33 cellular contexts compared by ENCODE assay signal in genomic region chr19:36003284-36003683, GRCh38. TPM values are rescaled to one million over a fixed set of nuclear protein-coding genes. Genes with fewer than 3 reads are reported as not detected.
"Had no signal": no experiment of that assay in that cellular context is flagged by ENCODE, and none has a peak within 500 bp of the region (broad histone marks: within the 10 kb centered on the region; RNA-seq: fewer than 3 reads in every experiment).

No MANE protein-coding gene starts in this region.

- DNase-seq: activated B cell treated with CpG ODN at 0.5 μM for 24 hours; activated CD4-positive, alpha-beta T cell treated with anti-CD3 and anti-CD28 coated beads for 48 hours; activated CD4-positive, alpha-beta T cell treated with anti-CD3 and anti-CD28 coated beads, Interleukin-2, amount 50 U/mL, for 1 hour; activated CD4-positive, alpha-beta T cell treated with anti-CD3 and anti-CD28 coated beads, Interleukin-2, amount 50 U/mL, for 48 hours; activated CD8-positive, alpha-beta memory T cell treated with anti-CD3 and anti-CD28 coated beads for 24 hours; activated CD8-positive, alpha-beta T cell treated with anti-CD3 and anti-CD28 coated beads for 36 hours; activated effector memory CD4-positive, alpha-beta T cell treated with Interleukin-2 at 50 U/mL for 16 hours; activated gamma-delta T cell treated with Interleukin-2 at 50 U/mL for 16 hours; activated naive CD4-positive, alpha-beta T cell treated with Interleukin-2 at 50 U/mL for 16 hours; activated naive CD8-positive, alpha-beta T cell treated with anti-CD3 and anti-CD28 coated beads, Interleukin-2, amount 10 ng/mL, durations not matched to agents 7 days and 5 days; activated T-cell treated with anti-CD3 and anti-CD28 coated beads, Interleukin-2, amount 50 U/mL, for 4 hours; amniotic stem cell; anterior cingulate cortex; body of pancreas; caudate nucleus; cortex of kidney; dermis blood vessel endothelial cell; effector CD4-positive, alpha-beta T cell; effector memory CD8-positive, alpha-beta T cell; esophagus squamous epithelium; foreskin melanocyte; T-helper 1 cell; T-helper 17 cell; T1000; WERI-Rb-1 had no signal

- H3K27ac ChIP-seq: body of pancreas, epithelial cell of prostate, esophagus squamous epithelium, gastroesophageal sphincter, WERI-Rb-1 had no signal

- FAIRE-seq: colon, endothelial cell of umbilical vein had no signal

- ATAC-seq: activated CD4-positive, CD25-positive, alpha-beta regulatory T cell treated with anti-CD3 and anti-CD28 coated beads, Interleukin-2, amount 50 U/mL, for 24 hours; activated CD8-positive, alpha-beta T cell treated with anti-CD3 and anti-CD28 coated beads for 36 hours; activated T-cell treated with anti-CD3 and anti-CD28 coated beads, Interleukin-2, amount 50 U/mL, for 4 hours; activated T-helper 17 cell treated with anti-CD3 and anti-CD28 coated beads, Interleukin-2, amount 50 U/mL, for 72 hours; body of pancreas; effector memory CD8-positive, alpha-beta T cell; gastroesophageal sphincter; T-helper 17 cell had no signal

- H3K9me3 ChIP-seq: body of pancreas, esophagus squamous epithelium, gastroesophageal sphincter had no signal

- H3K27me3 ChIP-seq: body of pancreas, esophagus squamous epithelium, gastroesophageal sphincter had no signal

- H3K4me3 ChIP-seq: body of pancreas, esophagus squamous epithelium, gastroesophageal sphincter had no signal

RNA-seq across cellular contexts. Expression of gene SYNE4, which starts 5.3 kb away (rescaled TPM):
- total RNA-seq: fibroblast of villous mesenchyme, glomerular endothelial cell had no signal
